ENCODE assay signal across 7 cellular contexts in genomic region chr9:63289971-63290370, GRCh38.
A peak's percentile ranks its signal among the peaks of the same experiment; 100 is the strongest.
DNase-seq lines count a peak whose midpoint lies in the region; TF ChIP-seq lines count a peak whose summit lies in the region.
"Not testable (repeated sequence)": the region's sequence is repeated elsewhere in the genome, so short reads cannot be mapped to it uniquely, and the experiment has no call there.

No MANE protein-coding gene starts in this region.

- not testable (repeated sequence) for H3K9me3 ChIP-seq in esophagus muscularis mucosa; left ventricle myocardium inferior (replicated peaks)

- DNase-seq in G401 (ENCODE audit: low spot score) (peak; percentile 2), NCI-H226 (peak; percentile 1), astrocyte of the spinal cord (ENCODE audit: low read depth, low spot score) (peak; percentile 0), esophagus muscularis mucosa (ENCODE audit: extremely low spot score) (peak; percentile 57), left ventricle myocardium inferior (peak; percentile 2), mucosa of gallbladder (ENCODE audit: low spot score) (peak; percentile 86)
- DNase-seq in stimulated activated CD4-positive, alpha-beta T cell treated with anti-CD3 and anti-CD28 coated beads, Interleukin-4, amount 100 ng/mL, for 24 hours, result peak; percentile 2

- TF ChIP-seq EP300 in esophagus muscularis mucosa (IDR thresholded peaks at IDR 0.05), result not testable (repeated sequence)

- TF ChIP-seq POLR2A in esophagus muscularis mucosa (IDR thresholded peaks at IDR 0.05; ENCODE audit: low read depth), result not testable (repeated sequence)

- not testable (repeated sequence) for H3K36me3 ChIP-seq in esophagus muscularis mucosa, left ventricle myocardium inferior

- in situ Hi-C loops in G401 (cut with HindIII; ENCODE audit: low sequenced_read_pairs); astrocyte of the spinal cord (cut with HindIII; ENCODE audit: low sequenced_read_pairs): not testable (repeated sequence)

- TF ChIP-seq CTCF in astrocyte of the spinal cord (IDR thresholded peaks at IDR 0.05; ENCODE audit: low read depth, low read length); esophagus muscularis mucosa (IDR thresholded peaks at IDR 0.05); left ventricle myocardium inferior (IDR thresholded peaks at IDR 0.05; ENCODE audit: borderline replicate concordance): not testable (repeated sequence)

- H3K27me3 ChIP-seq in esophagus muscularis mucosa; left ventricle myocardium inferior (ENCODE audit: low read depth): not testable (repeated sequence)

- intact Hi-C loops in esophagus muscularis mucosa (cut with DNase I); left ventricle myocardium inferior (cut with micrococcal nuclease): not testable (repeated sequence)

- not testable (repeated sequence) for H3K4me1 ChIP-seq in esophagus muscularis mucosa, left ventricle myocardium inferior

- WGBS in esophagus muscularis mucosa, result 59% methylated on average over 1 of the region's 1 CpG

- H3K4me3 ChIP-seq in astrocyte of the spinal cord (ENCODE audit: low read depth, low read length); esophagus muscularis mucosa; left ventricle myocardium inferior: not testable (repeated sequence)

- not testable (repeated sequence) for H3K27ac ChIP-seq in esophagus muscularis mucosa (replicated peaks in 1 of 4); left ventricle myocardium inferior (replicated peaks)

Comparison
In these comparisons a context has a peak if more than half of its experiments do, and no peak if none do; other contexts are left out.
1. DNase-seq: peak in every context shown above with its lines; median percentile 86 in mucosa of gallbladder; 57 in esophagus muscularis mucosa; 2 in G401; 2 in left ventricle myocardium inferior; 2 in stimulated activated CD4-positive, alpha-beta T cell treated with anti-CD3 and anti-CD28 coated beads, Interleukin-4, amount 100 ng/mL, for 24 hours; 1 in NCI-H226; 0 in astrocyte of the spinal cord.